8 cellular contexts compared by ENCODE assay signal in genomic region chr1:63366915-63367217, GRCh38. TPM values are rescaled to one million over a fixed set of nuclear protein-coding genes. Genes with fewer than 3 reads are reported as not detected.
DNase-seq lines count a peak whose midpoint lies in the region; ATAC-seq and TF ChIP-seq lines count a peak whose summit lies in the region.

No MANE protein-coding gene starts in this region.

- H3K4me1 ChIP-seq in BLaER1, result peaks cover 19% of the 10 kb centered on the region
- peaks cover 14% of the 10 kb centered on the region for H3K4me1 ChIP-seq in KMS-11 (ENCODE audit: low read depth, poor library complexity, severe bottlenecking)

- H3K27me3 ChIP-seq in BLaER1 (no peaks in the 10 kb centered on the region), KMS-11 (ENCODE audit: insufficient read depth, low read depth) (no peaks in the 10 kb centered on the region)

- ATAC-seq in natural killer cell treated with Interleukin-12 subunit alpha and Interleukin-12 subunit beta and Interleukin-15 and Interleukin-18, amount 100 ng/mL, for 72 hours, result no peak
- no peak for ATAC-seq in sciatic nerve
- no peak for ATAC-seq in HG02588 (IDR thresholded peaks at IDR 0.05; ENCODE audit: unreplicated experiment)

- H3K36me3 Mint-ChIP-seq in natural killer cell treated with Interleukin-12 subunit alpha and Interleukin-12 subunit beta and Interleukin-15 and Interleukin-18, amount 100 ng/mL, for 72 hours, result peaks cover 9% of the 10 kb centered on the region

- no peaks in the 10 kb centered on the region for H3K9me3 ChIP-seq in BLaER1

- no peak for TF ChIP-seq CTCF in KMS-11 (conservative IDR thresholded peaks at IDR 0.05; ENCODE audit: low read depth, low read length)
- TF ChIP-seq CTCF in choroid plexus epithelial cell (conservative IDR thresholded peaks at IDR 0.05; ENCODE audit: low read depth, low read length), result no peak

- H3K4me3 ChIP-seq in BLaER1 (peak overlapping the region; percentile 92), KMS-11 (IDR thresholded peaks at IDR 0.05; ENCODE audit: insufficient read depth, low read depth, low read length) (no peak overlapping the region), choroid plexus epithelial cell (ENCODE audit: low read depth, low read length) (peak overlapping the region; percentile 99)

- no peaks in the 10 kb centered on the region for H3K79me2 ChIP-seq in KMS-11 (ENCODE audit: insufficient read depth, low read depth)

- H3K9ac ChIP-seq in BLaER1 (peak overlapping the region; percentile 91), KMS-11 (peak overlapping the region; percentile 38; the same call in 1 of the 2 replicates)

- H3K4me1 Mint-ChIP-seq in natural killer cell treated with Interleukin-12 subunit alpha and Interleukin-12 subunit beta and Interleukin-15 and Interleukin-18, amount 100 ng/mL, for 72 hours (ENCODE audit: low read depth in 2 of 2), result peaks cover 8 to 16% of the 10 kb centered on the region in 2 donors

- intact Hi-C loops in sciatic nerve (cut with DNase I), result no loop called here

- peak overlapping the region; percentile 67 to 77 for H3K27ac Mint-ChIP-seq in natural killer cell treated with Interleukin-12 subunit alpha and Interleukin-12 subunit beta and Interleukin-15 and Interleukin-18, amount 100 ng/mL, for 72 hours

- peaks cover 12% of the 10 kb centered on the region for H3K36me3 ChIP-seq in BLaER1
- no peaks in the 10 kb centered on the region for H3K36me3 ChIP-seq in KMS-11 (ENCODE audit: insufficient read depth)

- H2AFZ ChIP-seq in KMS-11 (ENCODE audit: low read depth), result peak overlapping the region; percentile 99

- H3K9me3 Mint-ChIP-seq in natural killer cell treated with Interleukin-12 subunit alpha and Interleukin-12 subunit beta and Interleukin-15 and Interleukin-18, amount 100 ng/mL, for 72 hours, result no peaks in the 10 kb centered on the region

- peak overlapping the region; percentile 97 for H3K4me3 Mint-ChIP-seq in natural killer cell treated with Interleukin-12 subunit alpha and Interleukin-12 subunit beta and Interleukin-15 and Interleukin-18, amount 100 ng/mL, for 72 hours

- H4K20me1 ChIP-seq in BLaER1, result no peaks in the 10 kb centered on the region
- H4K20me1 ChIP-seq in KMS-11 (ENCODE audit: insufficient read depth), result no peaks in the 10 kb centered on the region

- peak overlapping the region; percentile 87 for H3K4me2 ChIP-seq in BLaER1
- peak overlapping the region; percentile 78 for H3K4me2 ChIP-seq in KMS-11

- no peak for DNase-seq in choroid plexus epithelial cell (ENCODE audit: low read depth)
- no peak for DNase-seq in natural killer cell treated with Interleukin-12 subunit alpha and Interleukin-12 subunit beta and Interleukin-15 and Interleukin-18, amount 100 ng/mL, for 72 hours (ENCODE audit: low spot score)
- no peak for DNase-seq in sciatic nerve (ENCODE audit: low spot score)
- no peak for DNase-seq in NCI-H187 (lab: John Stamatoyannopoulos, UW)
- no peak for DNase-seq in NCI-H82 (lab: John Stamatoyannopoulos, UW)

- H3K27ac ChIP-seq in BLaER1 (peak overlapping the region; percentile 89), KMS-11 (peak overlapping the region; percentile 48; the same call in 1 of the 2 replicates)

- peaks cover 0 to 13% of the 10 kb centered on the region in 2 donors for H3K27me3 Mint-ChIP-seq in natural killer cell treated with Interleukin-12 subunit alpha and Interleukin-12 subunit beta and Interleukin-15 and Interleukin-18, amount 100 ng/mL, for 72 hours

RNA-seq across cellular contexts. Expression of gene ALG6, which starts 0.6 kb away (rescaled TPM):
- 10 to 100 TPM; 18.3 to 21.3 TPM for total RNA-seq in natural killer cell treated with Interleukin-12 subunit alpha and Interleukin-12 subunit beta and Interleukin-15 and Interleukin-18, amount 100 ng/mL, for 72 hours
- 19.5 TPM for total RNA-seq in sciatic nerve

RNA-seq across cellular contexts. Expression of gene FOXD3, which starts 44.5 kb away (rescaled TPM):
- not detected for total RNA-seq in natural killer cell treated with Interleukin-12 subunit alpha and Interleukin-12 subunit beta and Interleukin-15 and Interleukin-18, amount 100 ng/mL, for 72 hours
- 49.9 TPM for total RNA-seq in sciatic nerve

Comparison
In these comparisons a context has a peak if more than half of its experiments do, and no peak if none do; other contexts are left out.
1. RNA of gene FOXD3, which starts 44.5 kb away (total RNA-seq): 49.9 TPM in sciatic nerve (single experiment); not detected in natural killer cell treated with Interleukin-12 subunit alpha and Interleukin-12 subunit beta and Interleukin-15 and Interleukin-18, amount 100 ng/mL, for 72 hours; every median in the first group is over 10 times any median in the second.